In the genomic region with DNA sequence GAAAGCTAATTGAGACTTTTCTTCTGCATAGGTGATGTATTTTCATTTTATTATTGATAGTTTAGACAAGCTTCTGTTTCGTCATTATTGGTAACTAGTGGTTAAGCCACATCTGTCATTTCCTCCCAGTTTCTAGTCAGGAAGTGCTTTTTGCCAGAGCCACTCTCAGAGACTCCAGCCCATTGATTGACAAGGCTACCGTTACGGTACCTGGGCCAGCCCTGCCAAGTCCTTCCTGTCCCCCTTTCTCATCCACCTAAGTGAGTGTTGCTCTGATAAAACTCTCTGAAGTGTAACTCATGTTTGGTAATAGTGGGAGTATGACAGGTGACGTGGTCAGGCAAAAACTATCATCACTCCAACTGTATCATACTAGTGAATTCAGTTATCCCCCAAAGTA, we compare ENCODE assay signal across 10 cellular contexts. TPM values are rescaled to one million over a fixed set of nuclear protein-coding genes. Genes with fewer than 3 reads are reported as not detected.
DNase-seq lines count a peak whose midpoint lies in the region; ATAC-seq and TF ChIP-seq lines count a peak whose summit lies in the region.
"Had no signal": no experiment of that assay in that cellular context is flagged by ENCODE, and none has a peak within 500 bp of the region (broad histone marks: within the 10 kb centered on the region; RNA-seq: fewer than 3 reads in every experiment).

No MANE protein-coding gene starts in this region.

- H3K4me1 ChIP-seq in CD8-positive, alpha-beta T cell (ENCODE audit: insufficient read depth, low read length): no peaks in the 10 kb centered on the region
- H3K4me1 ChIP-seq in tibial nerve (no peaks in the 10 kb centered on the region), mucosa of descending colon (ENCODE audit: low read depth) (no peaks in the 10 kb centered on the region)

- TF ChIP-seq EP300 in tibial nerve (IDR thresholded peaks at IDR 0.05): no peak

- DNase-seq in CD8-positive, alpha-beta T cell: peak in 2 of 7 experiments; percentile 15 to 36
- peak; percentile 17 to 39 for DNase-seq in activated CD4-positive, alpha-beta T cell treated with anti-CD3 and anti-CD28 coated beads, Interleukin-2, amount 50 U/mL, for 48 hours
- DNase-seq in lower leg skin (ENCODE audit: low spot score in 2 of 2): no peak
- DNase-seq in tibial nerve (ENCODE audit: low spot score in 2 of 2): no peak
- DNase-seq in mucosa of descending colon: no peak
- DNase-seq: EL, erythroblast had no signal

- no peak overlapping the region for H3K27ac ChIP-seq in CD8-positive, alpha-beta T cell (ENCODE audit: low read depth, low read length)
- H3K27ac ChIP-seq in tibial nerve: no peak overlapping the region

- H3K4me3 Mint-ChIP-seq in CD8-positive, alpha-beta T cell: peak overlapping the region; percentile 30

- no peaks in the 10 kb centered on the region for H3K9me3 ChIP-seq in CD8-positive, alpha-beta T cell (ENCODE audit: low read length)
- H3K9me3 ChIP-seq in tibial nerve (peaks cover 0 to 4% (median 0%) of the 10 kb centered on the region in 4 donors), mucosa of descending colon (no peaks in the 10 kb centered on the region)

- TF ChIP-seq POLR2A in lower leg skin (IDR thresholded peaks at IDR 0.05) (no peak), tibial nerve (IDR thresholded peaks at IDR 0.05) (no peak)

- no peak for TF ChIP-seq CTCF in CD8-positive, alpha-beta T cell (IDR thresholded peaks at IDR 0.05)
- TF ChIP-seq CTCF in lower leg skin (IDR thresholded peaks at IDR 0.05) (no peak), tibial nerve (IDR thresholded peaks at IDR 0.05) (no peak), mucosa of descending colon (IDR thresholded peaks at IDR 0.05) (no peak)

- H3K9me3 Mint-ChIP-seq in CD8-positive, alpha-beta T cell: peaks cover 6% of the 10 kb centered on the region

- WGBS in lower leg skin, 2 donors: 48 to 49% methylated on average over 4 of the region's 4 CpGs
- 50 to 54% methylated on average over 4 of the region's 4 CpGs for WGBS in tibial nerve, 2 donors

- POLR2A ChIA-PET in CD8-positive, alpha-beta T cell (lab: Charles Lee): no interaction called here

- intact Hi-C loops in CD8-positive, alpha-beta T cell (cut with DNase I, micrococcal nuclease): no loop called here
- intact Hi-C loops in lower leg skin (cut with DNase I; ENCODE audit: low total_unique reads): no loop called here
- intact Hi-C loops in mucosa of descending colon (cut with DNase I, micrococcal nuclease): no loop called here

- H3K27ac Mint-ChIP-seq in CD8-positive, alpha-beta T cell: peak overlapping the region; percentile 24

- no peaks in the 10 kb centered on the region for H3K36me3 ChIP-seq in CD8-positive, alpha-beta T cell (ENCODE audit: insufficient read depth, low read length)
- H3K36me3 ChIP-seq in tibial nerve (no peaks in the 10 kb centered on the region), mucosa of descending colon (ENCODE audit: low read depth) (no peaks in the 10 kb centered on the region)

- H3K27me3 Mint-ChIP-seq in CD8-positive, alpha-beta T cell (ENCODE audit: low read depth): peaks cover 5% of the 10 kb centered on the region

- ATAC-seq in CD8-positive, alpha-beta T cell: peak; percentile 82
- ATAC-seq in GM19025 (IDR thresholded peaks at IDR 0.05; ENCODE audit: low read depth, unreplicated experiment) (peak; percentile 91), HG02973 (IDR thresholded peaks at IDR 0.05; ENCODE audit: unreplicated experiment) (peak; percentile 75), HG02840 (IDR thresholded peaks at IDR 0.05; ENCODE audit: low FRiP score, unreplicated experiment) (no peak), mucosa of descending colon (no peak)

- H3K4me1 Mint-ChIP-seq in CD8-positive, alpha-beta T cell (ENCODE audit: low read depth): peaks cover 16% of the 10 kb centered on the region

- no peak overlapping the region for H3K4me3 ChIP-seq in CD8-positive, alpha-beta T cell (ENCODE audit: low read depth, low read length)
- no peak overlapping the region for H3K4me3 ChIP-seq in lower leg skin (ENCODE audit: low read depth, poor library complexity, severe bottlenecking)
- no peak overlapping the region for H3K4me3 ChIP-seq in tibial nerve
- H3K4me3 ChIP-seq in mucosa of descending colon: no peak overlapping the region

- H3K36me3 Mint-ChIP-seq in CD8-positive, alpha-beta T cell: no peaks in the 10 kb centered on the region

- CTCF ChIA-PET in CD8-positive, alpha-beta T cell (lab: Charles Lee): interaction anchor here (1.3 kb wide), 1 partner anchor 1048 kb away, joined by 6 read pairs; no protein-coding TSS in a partner anchor

- no peaks in the 10 kb centered on the region for H3K27me3 ChIP-seq in CD8-positive, alpha-beta T cell (ENCODE audit: insufficient read depth, low read length)
- no peaks in the 10 kb centered on the region for H3K27me3 ChIP-seq in tibial nerve

RNA-seq across cellular contexts. Expression of a gene that starts 29.6 kb away (rescaled TPM):
- total RNA-seq in CD8-positive, alpha-beta T cell: 1 to 10 TPM; 7.6 to 8.4 TPM
- total RNA-seq in lower leg skin: 10 to 100 TPM in 1 of 4 donors, 1 to 10 TPM in 3; 8.1 to 12.9 (median 8.8) TPM
- 10 to 100 TPM; 12.4 to 18.6 (median 13.9) TPM for total RNA-seq in tibial nerve
- 10 to 100 TPM; 24.6 to 28.2 (median 27.5) TPM for total RNA-seq in mucosa of descending colon

RNA-seq across cellular contexts. Expression of a gene that starts 54.1 kb away (rescaled TPM):
- total RNA-seq in CD8-positive, alpha-beta T cell: under 1 TPM; 0.41 to 0.61 TPM
- 10 to 100 TPM; 25.0 to 37.1 (median 28.2) TPM for total RNA-seq in lower leg skin
- total RNA-seq in tibial nerve: 1 to 10 TPM; 2.5 to 4.4 (median 3.4) TPM
- total RNA-seq in mucosa of descending colon: 10 to 100 TPM in 2 of 3 donors, 1 to 10 TPM in 1; 8.4 to 38.0 (median 17.6) TPM

Comparison
In these comparisons a context has a peak if more than half of its experiments do, and no peak if none do; other contexts are left out.
1. ATAC-seq: peak in CD8-positive, alpha-beta T cell (single experiment), GM19025 (single experiment) and HG02973 (single experiment); none in HG02840 (single experiment) and mucosa of descending colon (single experiment).
2. DNase-seq: peak in activated CD4-positive, alpha-beta T cell treated with anti-CD3 and anti-CD28 coated beads, Interleukin-2, amount 50 U/mL, for 48 hours (2 of 2); none in lower leg skin (0 of 2), tibial nerve (0 of 2) and mucosa of descending colon (0 of 3).